27 cellular contexts compared by ENCODE assay signal in genomic region chr2:2399390-2399789, GRCh38.
"Had no signal": no experiment of that assay in that cellular context is flagged by ENCODE, and none has a peak within 500 bp of the region (broad histone marks: within the 10 kb centered on the region; RNA-seq: fewer than 3 reads in every experiment).

No MANE protein-coding gene starts in this region.

- DNase-seq: activated CD4-positive, alpha-beta T cell treated with anti-CD3 and anti-CD28 coated beads for 36 hours; activated CD4-positive, alpha-beta T cell treated with anti-CD3 and anti-CD28 coated beads, Interleukin-2, amount 10 ng/mL, durations not matched to agents 7 days and 5 days; activated CD4-positive, alpha-beta T cell treated with anti-CD3 and anti-CD28 coated beads, Interleukin-2, amount 50 U/mL, for 48 hours; activated CD4-positive, CD25-positive, alpha-beta regulatory T cell; activated CD4-positive, CD25-positive, alpha-beta regulatory T cell treated with anti-CD3 and anti-CD28 coated beads, Interleukin-2, amount 50 U/mL, for 72 hours; activated CD8-positive, alpha-beta memory T cell treated with anti-CD3 and anti-CD28 coated beads for 24 hours; activated CD8-positive, alpha-beta T cell treated with anti-CD3 and anti-CD28 coated beads for 36 hours; activated effector memory CD4-positive, alpha-beta T cell treated with Interleukin-2 at 50 U/mL for 16 hours; activated gamma-delta T cell treated with Interleukin-2 at 50 U/mL for 16 hours; activated naive CD4-positive, alpha-beta T cell treated with anti-CD3 and anti-CD28 coated beads, Interleukin-2, amount 50 U/mL, for 16 hours; activated naive CD4-positive, alpha-beta T cell treated with Interleukin-2 at 50 U/mL for 16 hours; activated T-cell treated with anti-CD3 and anti-CD28 coated beads, Interleukin-2, amount 50 U/mL, for 4 hours; amniotic stem cell; anterior cingulate cortex; brain microvascular endothelial cell; dorsolateral prefrontal cortex; effector memory CD4-positive, alpha-beta T cell; endodermal cell; foreskin keratinocyte; gastrocnemius medialis; T-helper 2 cell had no signal

- H3K4me1 ChIP-seq: foreskin keratinocyte, gastrocnemius medialis had no signal

- H3K36me3 Mint-ChIP-seq: activated naive CD8-positive, alpha-beta T cell had no signal

- H3K27ac ChIP-seq: brain microvascular endothelial cell, coronary artery, dorsolateral prefrontal cortex, foreskin keratinocyte, gastrocnemius medialis had no signal

- H3K4me3 Mint-ChIP-seq: activated CD4-positive, alpha-beta T cell treated with anti-CD3 and anti-CD28 coated beads for 36 hours; activated CD4-positive, alpha-beta T cell treated with anti-CD3 and anti-CD28 coated beads, Interleukin-2, amount 10 ng/mL, durations not matched to agents 7 days and 5 days; activated CD8-positive, alpha-beta T cell treated with anti-CD3 and anti-CD28 coated beads for 36 hours; activated naive CD8-positive, alpha-beta T cell; activated T-cell treated with anti-CD3 and anti-CD28 coated beads, Interleukin-2, amount 50 U/mL, for 4 hours; activated T-helper 17 cell treated with anti-CD3 and anti-CD28 coated beads, Interleukin-2, amount 50 U/mL, for 72 hours; central memory CD8-positive, alpha-beta T cell; dendritic cell treated with granulocyte-macrophage colony-stimulating factor and Interleukin-4, amounts not matched to agents 40 ng/mL and 50 ng/mL, for 4 days; endodermal cell had no signal

- H3K9me3 ChIP-seq: gastrocnemius medialis had no signal

- H3K27ac Mint-ChIP-seq: activated CD4-positive, alpha-beta T cell treated with anti-CD3 and anti-CD28 coated beads for 36 hours; activated CD4-positive, alpha-beta T cell treated with anti-CD3 and anti-CD28 coated beads, Interleukin-2, amount 10 ng/mL, durations not matched to agents 7 days and 5 days; activated CD8-positive, alpha-beta T cell treated with anti-CD3 and anti-CD28 coated beads for 36 hours; activated naive CD8-positive, alpha-beta T cell; activated T-helper 17 cell treated with anti-CD3 and anti-CD28 coated beads, Interleukin-2, amount 50 U/mL, for 72 hours; dendritic cell treated with granulocyte-macrophage colony-stimulating factor and Interleukin-4, amounts not matched to agents 40 ng/mL and 50 ng/mL, for 4 days; endodermal cell had no signal

- H3K4me3 ChIP-seq: coronary artery, dorsolateral prefrontal cortex, gastrocnemius medialis had no signal

- H3K36me3 ChIP-seq: brain microvascular endothelial cell, gastrocnemius medialis had no signal

- ATAC-seq: activated CD4-positive, alpha-beta T cell treated with anti-CD3 and anti-CD28 coated beads for 36 hours; activated CD8-positive, alpha-beta T cell treated with anti-CD3 and anti-CD28 coated beads for 36 hours; activated T-cell treated with anti-CD3 and anti-CD28 coated beads, Interleukin-2, amount 50 U/mL, for 4 hours; activated T-helper 17 cell treated with anti-CD3 and anti-CD28 coated beads, Interleukin-2, amount 50 U/mL, for 72 hours; esophagus mucosa; foreskin keratinocyte; gastrocnemius medialis had no signal

- H3K27me3 ChIP-seq: brain microvascular endothelial cell, dorsolateral prefrontal cortex, foreskin keratinocyte, gastrocnemius medialis had no signal

- H3K9me3 Mint-ChIP-seq: activated CD4-positive, alpha-beta T cell treated with anti-CD3 and anti-CD28 coated beads, Interleukin-2, amount 10 ng/mL, durations not matched to agents 7 days and 5 days; endodermal cell had no signal

- H3K4me1 Mint-ChIP-seq: activated CD4-positive, alpha-beta T cell treated with anti-CD3 and anti-CD28 coated beads for 36 hours; activated CD4-positive, alpha-beta T cell treated with anti-CD3 and anti-CD28 coated beads, Interleukin-2, amount 10 ng/mL, durations not matched to agents 7 days and 5 days; activated T-helper 17 cell treated with anti-CD3 and anti-CD28 coated beads, Interleukin-2, amount 50 U/mL, for 72 hours; central memory CD8-positive, alpha-beta T cell; endodermal cell had no signal

- H3K27me3 Mint-ChIP-seq: activated CD4-positive, alpha-beta T cell treated with anti-CD3 and anti-CD28 coated beads, Interleukin-2, amount 10 ng/mL, durations not matched to agents 7 days and 5 days; activated T-helper 17 cell treated with anti-CD3 and anti-CD28 coated beads, Interleukin-2, amount 50 U/mL, for 72 hours; central memory CD8-positive, alpha-beta T cell; dendritic cell treated with granulocyte-macrophage colony-stimulating factor and Interleukin-4, amounts not matched to agents 40 ng/mL and 50 ng/mL, for 4 days had no signal
